In genomic region chr1:20693623-20694022, GRCh38 we compare ENCODE assay signal across 27 cellular contexts. TPM values are rescaled to one million over a fixed set of nuclear protein-coding genes. Genes with fewer than 3 reads are reported as not detected.
"Had no signal": no experiment of that assay in that cellular context is flagged by ENCODE, and none has a peak within 500 bp of the region (broad histone marks: within the 10 kb centered on the region; RNA-seq: fewer than 3 reads in every experiment).

No MANE protein-coding gene starts in this region.

- H3K4me3 ChIP-seq: ascending aorta, breast epithelium, cardiac muscle cell, coronary artery, dorsolateral prefrontal cortex, esophagus muscularis mucosa, gastroesophageal sphincter had no signal

- H3K9me3 ChIP-seq: ascending aorta, breast epithelium had no signal

- DNase-seq: activated CD4-positive, alpha-beta memory T cell treated with anti-CD3 and anti-CD28 coated beads for 36 hours; activated CD4-positive, alpha-beta T cell treated with anti-CD3 and anti-CD28 coated beads for 36 hours; activated CD4-positive, alpha-beta T cell treated with anti-CD3 and anti-CD28 coated beads, Interleukin-2, amount 10 ng/mL, durations not matched to agents 24 days and 14 days; activated CD4-positive, CD25-positive, alpha-beta regulatory T cell; activated CD4-positive, CD25-positive, alpha-beta regulatory T cell treated with anti-CD3 and anti-CD28 coated beads, Interleukin-2, amount 50 U/mL, for 72 hours; activated CD8-positive, alpha-beta memory T cell treated with anti-CD3 and anti-CD28 coated beads, Interleukin-2, amount 10 ng/mL, durations not matched to agents 7 days and 5 days; activated CD8-positive, alpha-beta memory T cell treated with anti-CD3 and anti-CD28 coated beads, Interleukin-2, amount 50 U/mL, for 4 hours; activated CD8-positive, alpha-beta T cell treated with anti-CD3 and anti-CD28 coated beads, Interleukin-2, amount 10 ng/mL, durations not matched to agents 7 days and 5 days; activated gamma-delta T cell; activated naive CD4-positive, alpha-beta T cell; activated naive CD4-positive, alpha-beta T cell treated with anti-CD3 and anti-CD28 coated beads, Interleukin-2, amount 10 ng/mL, durations not matched to agents 7 days and 5 days; activated naive CD8-positive, alpha-beta T cell treated with anti-CD3 and anti-CD28 coated beads, Interleukin-2, amount 10 ng/mL, durations not matched to agents 7 days and 5 days; activated T-cell treated with anti-CD3 and anti-CD28 coated beads, Interleukin-2, amount 50 U/mL, for 1 hour; activated T-cell treated with anti-CD3 and anti-CD28 coated beads, Interleukin-2, amount 50 U/mL, for 72 hours; dorsolateral prefrontal cortex; effector memory CD4-positive, alpha-beta T cell; erythroblast; foreskin melanocyte; T-helper 2 cell had no signal

- H3K27ac ChIP-seq: ascending aorta, breast epithelium, cardiac muscle cell, coronary artery, dorsolateral prefrontal cortex, esophagus muscularis mucosa, gastroesophageal sphincter had no signal

- H3K36me3 ChIP-seq: ascending aorta, breast epithelium, cardiac muscle cell, esophagus muscularis mucosa, gastroesophageal sphincter had no signal

- H3K4me1 ChIP-seq: breast epithelium had no signal

- H3K27me3 ChIP-seq: ascending aorta, breast epithelium, cardiac muscle cell, dorsolateral prefrontal cortex, esophagus muscularis mucosa, gastroesophageal sphincter had no signal

RNA-seq across cellular contexts. Expression of gene KIF17, which starts 24.2 kb away (rescaled TPM):
- total RNA-seq: activated CD4-positive, alpha-beta memory T cell treated with anti-CD3 and anti-CD28 coated beads for 36 hours; activated CD4-positive, alpha-beta T cell treated with anti-CD3 and anti-CD28 coated beads, Interleukin-2, amount 10 ng/mL, durations not matched to agents 24 days and 14 days; activated CD8-positive, alpha-beta memory T cell treated with anti-CD3 and anti-CD28 coated beads for 36 hours; activated CD8-positive, alpha-beta memory T cell treated with anti-CD3 and anti-CD28 coated beads, Interleukin-2, amount 10 ng/mL, durations not matched to agents 7 days and 5 days; activated CD8-positive, alpha-beta T cell treated with anti-CD3 and anti-CD28 coated beads, Interleukin-2, amount 10 ng/mL, durations not matched to agents 7 days and 5 days; activated naive CD8-positive, alpha-beta T cell treated with anti-CD3 and anti-CD28 coated beads, Interleukin-2, amount 10 ng/mL, durations not matched to agents 7 days and 5 days; activated T-cell treated with anti-CD3 and anti-CD28 coated beads, Interleukin-2, amount 50 U/mL, for 72 hours; T-helper 1 cell treated with Interleukin-12 subunit alpha and Interleukin-12 subunit beta and Interleukin-4 antibody, amounts not matched to agents 30 ng/mL and 1 ng/mL, for 36 hours had no signal

RNA-seq across cellular contexts. Expression of gene SH2D5, which starts 38.9 kb away (rescaled TPM):
- total RNA-seq: activated CD8-positive, alpha-beta memory T cell treated with anti-CD3 and anti-CD28 coated beads, Interleukin-2, amount 10 ng/mL, durations not matched to agents 7 days and 5 days; ascending aorta had no signal
